In the genomic region with DNA sequence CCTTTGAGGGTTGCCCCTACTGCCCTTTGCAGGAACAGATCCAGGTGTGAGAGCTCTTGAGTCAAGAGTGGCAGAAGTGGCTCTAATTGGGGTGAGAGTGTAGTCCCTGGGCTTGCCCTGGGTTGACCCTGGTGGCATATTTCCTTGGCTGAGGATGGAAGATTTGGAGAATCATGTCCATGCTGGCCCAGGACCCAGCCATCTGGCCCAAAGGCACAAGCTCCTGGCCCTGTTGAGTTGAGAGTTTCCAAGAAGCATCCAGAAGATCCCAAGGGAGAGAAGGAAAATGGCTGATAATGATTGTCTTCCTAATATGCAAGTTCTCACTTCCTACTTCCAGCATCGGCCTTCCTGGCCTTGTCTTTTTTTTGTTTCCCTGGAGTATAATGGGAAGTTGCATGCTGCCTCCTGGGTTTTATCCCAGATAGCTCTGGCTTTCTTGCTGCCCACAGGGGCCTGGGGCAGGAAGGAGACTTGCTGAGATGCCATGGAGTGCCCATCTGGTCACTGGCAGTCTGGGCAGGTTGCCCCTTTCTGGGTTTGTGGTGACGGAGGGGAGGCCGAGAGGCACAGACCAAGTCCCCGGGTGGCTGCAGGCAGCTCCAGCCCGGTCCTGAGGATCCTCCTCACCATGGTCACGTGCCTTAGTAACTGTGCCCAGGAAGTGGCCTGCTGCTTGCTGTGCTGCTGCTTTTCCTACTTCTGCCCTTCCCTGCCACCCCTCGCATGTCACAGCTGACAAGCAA, we compare ENCODE assay signal across 10 cellular contexts. TPM values are rescaled to one million over a fixed set of nuclear protein-coding genes. Genes with fewer than 3 reads are reported as not detected.
DNase-seq lines count a peak whose midpoint lies in the region; ATAC-seq, FAIRE-seq and TF ChIP-seq lines count a peak whose summit lies in the region.
"Had no signal": no experiment of that assay in that cellular context is flagged by ENCODE, and none has a peak within 500 bp of the region (broad histone marks: within the 10 kb centered on the region; RNA-seq: fewer than 3 reads in every experiment).

No MANE protein-coding gene starts in this region.

- no peak for TF ChIP-seq POLR2A in K562 (conservative IDR thresholded peaks at IDR 0.05)

- intact Hi-C loops in K562 (cut with micrococcal nuclease), result no loop called here
- intact Hi-C loops in lower lobe of right lung (cut with DNase I), result no loop called here
- intact Hi-C loops in tibial artery (cut with DNase I; ENCODE audit: low total_unique reads), result no loop called here

- no peak overlapping the region for H3K4me2 ChIP-seq in K562 (ENCODE audit: insufficient read depth, low read length)

- no peaks in the 10 kb centered on the region for H3K79me2 ChIP-seq in K562 (ENCODE audit: control insufficient read depth, insufficient read depth, low read length)

- H3K27ac Mint-ChIP-seq in activated CD4-positive, alpha-beta T cell treated with anti-CD3 and anti-CD28 coated beads, Interleukin-2, amount 10 ng/mL, durations not matched to agents 7 days and 5 days, result peak overlapping the region; percentile 87

- H3K4me3 Mint-ChIP-seq in activated CD4-positive, alpha-beta T cell treated with anti-CD3 and anti-CD28 coated beads, Interleukin-2, amount 10 ng/mL, durations not matched to agents 7 days and 5 days, result no peak overlapping the region
- H3K4me3 Mint-ChIP-seq: B cell had no signal

- H3K27me3 Mint-ChIP-seq in activated CD4-positive, alpha-beta T cell treated with anti-CD3 and anti-CD28 coated beads, Interleukin-2, amount 10 ng/mL, durations not matched to agents 7 days and 5 days, result no peaks in the 10 kb centered on the region
- H3K27me3 Mint-ChIP-seq: B cell had no signal

- no peaks in the 10 kb centered on the region for H4K20me1 ChIP-seq in K562 (replicated peaks; ENCODE audit: control insufficient read depth, insufficient read depth, low read length)

- H3K27ac ChIP-seq in K562 (ENCODE audit: extremely low read depth, low read depth, low read length) (no peak overlapping the region), lower lobe of right lung (peak overlapping the region; percentile 84), tibial artery (peak overlapping the region; percentile 52 to 68)

- no peak for TF ChIP-seq RAD21 in K562 (CRISPR knock-in tag; conservative IDR thresholded peaks at IDR 0.05 in 1 of 2, IDR thresholded peaks at IDR 0.05 in 1 of 2)

- POLR2A ChIA-PET in activated CD4-positive, alpha-beta T cell treated with anti-CD3 and anti-CD28 coated beads, Interleukin-2, amount 10 ng/mL, durations not matched to agents 7 days and 5 days (lab: Charles Lee), result no interaction called here
- POLR2A ChIA-PET in K562 (lab: Yijun Ruan, JAX), result interaction anchor here (0.6 to 0.7 kb wide), 2 partner anchors 160 to 171 kb away, joined by 3 read pairs; no protein-coding TSS in a partner anchor

- H3K4me1 ChIP-seq in K562 (replicated peaks in 1 of 2; ENCODE audit: control insufficient read depth in 2 of 2, insufficient read depth in 2 of 2, low read length in 2 of 2), result peaks cover 0 to 3% of the 10 kb centered on the region in 2 experiments; a peak in 3 of 5 replicates
- peaks cover 71% of the 10 kb centered on the region for H3K4me1 ChIP-seq in lower lobe of right lung
- peaks cover 0 to 52% (median 43%) of the 10 kb centered on the region in 4 donors for H3K4me1 ChIP-seq in tibial artery

- TF ChIP-seq CTCF in K562 (IDR thresholded peaks at IDR 0.05 in 2 of 3, conservative IDR thresholded peaks at IDR 0.05 in 1 of 3; ENCODE audit: insufficient read depth in 2 of 3, low read depth in 1 of 3, low read length in 3 of 3) (no peak), lower lobe of right lung (IDR thresholded peaks at IDR 0.05) (no peak), tibial artery (IDR thresholded peaks at IDR 0.05) (no peak), omental fat pad (IDR thresholded peaks at IDR 0.05) (no peak)

- in situ Hi-C loops in K562 (cut with MboI), result no loop called here

- H3K4me1 Mint-ChIP-seq in activated CD4-positive, alpha-beta T cell treated with anti-CD3 and anti-CD28 coated beads, Interleukin-2, amount 10 ng/mL, durations not matched to agents 7 days and 5 days, result peaks cover 76% of the 10 kb centered on the region

- WGBS in K562 (ENCODE audit: insufficient coverage, low coverage, missing lambda C conversion rate), result 72% methylated on average over 3 of the region's 7 CpGs

- H3K27me3 ChIP-seq in K562 (ENCODE audit: control insufficient read depth in 2 of 2, insufficient read depth in 2 of 2, low read length in 2 of 2) (no peaks in the 10 kb centered on the region), lower lobe of right lung (ENCODE audit: low read depth) (no peaks in the 10 kb centered on the region), tibial artery (no peaks in the 10 kb centered on the region)

- no peaks in the 10 kb centered on the region for H3K9me1 ChIP-seq in K562 (ENCODE audit: control insufficient read depth, insufficient read depth, low read length)

- H3K9ac ChIP-seq in K562 (ENCODE audit: insufficient read depth in 1 of 2, low read depth in 2 of 2, low read length in 2 of 2), result peak overlapping the region in 1 of 2 experiments; percentile 68; a peak in 2 of 4 replicates

- CTCF ChIA-PET in activated CD4-positive, alpha-beta T cell treated with anti-CD3 and anti-CD28 coated beads, Interleukin-2, amount 10 ng/mL, durations not matched to agents 7 days and 5 days (lab: Charles Lee), result interaction anchor here (0.9 to 1.9 kb wide), 4 partner anchors 10 to 82 kb away, joined by 3 to 6 read pairs (median 4); no protein-coding TSS in a partner anchor
- CTCF ChIA-PET in K562 (lab: Yijun Ruan, JAX; ENCODE audit: low intra/inter-chr PET ratio), result no interaction called here

- no peak overlapping the region for H2AFZ ChIP-seq in K562 (ENCODE audit: low read depth, low read length)

- no peaks in the 10 kb centered on the region for H3K9me3 Mint-ChIP-seq in activated CD4-positive, alpha-beta T cell treated with anti-CD3 and anti-CD28 coated beads, Interleukin-2, amount 10 ng/mL, durations not matched to agents 7 days and 5 days

- ATAC-seq in K562, result no peak
- ATAC-seq in lower lobe of right lung, result peak; percentile 40 to 43
- ATAC-seq in GM18873 (IDR thresholded peaks at IDR 0.05; ENCODE audit: low FRiP score, unreplicated experiment), result no peak
- no peak for ATAC-seq in omental fat pad (ENCODE audit: low FRiP score)

- H3K36me3 ChIP-seq in K562 (ENCODE audit: control insufficient read depth, insufficient read depth, low read length), result peaks cover 67% of the 10 kb centered on the region
- H3K36me3 ChIP-seq in lower lobe of right lung, result peaks cover 58% of the 10 kb centered on the region
- H3K36me3 ChIP-seq in tibial artery, result peaks cover 25 to 44% (median 29%) of the 10 kb centered on the region in 3 donors

- BruUV-seq in K562 (replicated peaks; lab: Mats Ljungman, UMichigan), result no TSS peak

- H3K36me3 Mint-ChIP-seq in activated CD4-positive, alpha-beta T cell treated with anti-CD3 and anti-CD28 coated beads, Interleukin-2, amount 10 ng/mL, durations not matched to agents 7 days and 5 days (ENCODE audit: low read depth), result peaks cover 79% of the 10 kb centered on the region

- H3K4me3 ChIP-seq in K562 (no peak overlapping the region), lower lobe of right lung (peak overlapping the region; percentile 18), tibial artery (no peak overlapping the region)

- no peaks in the 10 kb centered on the region for H3K9me3 ChIP-seq in K562 (replicated peaks; ENCODE audit: control insufficient read depth, insufficient read depth, low read depth, low read length)
- H3K9me3 ChIP-seq in lower lobe of right lung, result no peaks in the 10 kb centered on the region
- H3K9me3 ChIP-seq in tibial artery, result no peaks in the 10 kb centered on the region

- DNase-seq in activated CD4-positive, alpha-beta T cell treated with anti-CD3 and anti-CD28 coated beads, Interleukin-2, amount 10 ng/mL, durations not matched to agents 7 days and 5 days, result no peak
- DNase-seq in activated CD4-positive, alpha-beta T cell treated with anti-CD3 and anti-CD28 coated beads for 4 hours, result no peak
- no peak for DNase-seq in K562 (ENCODE audit: extremely low read depth in 1 of 4, low spot score in 3 of 4)
- no peak for DNase-seq in lower lobe of right lung
- peak; percentile 41 to 78 for DNase-seq in tibial artery
- DNase-seq in stimulated activated naive CD4-positive, alpha-beta T cell (lab: John Stamatoyannopoulos, UW), result no peak
- DNase-seq in omental fat pad (ENCODE audit: low spot score), result no peak
- DNase-seq: activated effector memory CD4-positive, alpha-beta T cell treated with Interleukin-2 at 50 U/mL for 16 hours had no signal

- FAIRE-seq in K562 (lab: Jason Lieb, UNC), result no peak

- no peak for TF ChIP-seq EP300 in K562 (IDR thresholded peaks at IDR 0.05; ENCODE audit: low read length)

TF ChIP-seq in K562, 482 proteins besides CTCF, POLR2A, EP300 and RAD21:
- peak; percentile 85 for TF ChIP-seq RBM22 (IDR thresholded peaks at IDR 0.05; ENCODE audit: low read depth, low read length, poor library complexity, severe bottlenecking)
- TF ChIP-seq SREBF2 (CRISPR knock-in tag; IDR thresholded peaks at IDR 0.05), result no peak

RNA-seq across cellular contexts. Expression of a gene that starts 55.3 kb away (rescaled TPM):
- 100 to 1,000 TPM; 390 to 392 TPM for total RNA-seq in activated CD4-positive, alpha-beta T cell treated with anti-CD3 and anti-CD28 coated beads, Interleukin-2, amount 10 ng/mL, durations not matched to agents 7 days and 5 days
- 534 and 1,085 TPM in 2 replicates for total RNA-seq in K562 (2011; cell fraction: chromatin; rRNA removed; ENCODE audit: low replicate concordance)
- 300 and 319 TPM in 2 replicates for total RNA-seq in K562 (2011; cell fraction: nucleolus; rRNA removed)
- total RNA-seq in K562 (2011; cell fraction: nucleoplasm; rRNA removed), result 439 and 450 TPM in 2 replicates
- total RNA-seq in K562 (2014; rRNA removed), result 163 and 213 TPM in 2 replicates
- 167 and 172 TPM in 2 replicates for total RNA-seq in K562 (2014; rRNA removed; fragmentation: Illumina TruSeq; extraction: Trizol)
- 185 and 196 TPM in 2 replicates for total RNA-seq in K562 (2015; rRNA removed; fragmentation: Illumina TruSeq; extraction: Trizol)
- 174 and 212 TPM in 2 replicates for total RNA-seq in K562 (2021)
- polyA plus RNA-seq in K562 (2011; rRNA removed), result 203 and 226 TPM in 2 replicates
- polyA plus RNA-seq in K562 (2011; cell fraction: cytosol; rRNA removed), result 64.7 and 120 TPM in 2 replicates
- 1,168 and 1,542 TPM in 2 replicates for polyA plus RNA-seq in K562 (2011; cell fraction: nucleus; rRNA removed)
- 165 and 333 TPM in 2 replicates for polyA plus RNA-seq in K562 (2012)
- 249 and 254 TPM in 2 replicates for polyA plus RNA-seq in K562 (2014; fragmentation: Illumina TruSeq; extraction: Trizol)
- polyA plus RNA-seq in K562 (2014; fragmentation: Nextera tagmentation; extraction: Ambion mirVana), result 100 to 1,000 TPM; 108 to 206 TPM
- 422 and 460 TPM in 2 replicates for polyA plus RNA-seq in K562 (2014; rRNA removed)
- polyA minus RNA-seq in K562 (2011; rRNA and poly(A)+ RNA removed), result 250 and 276 TPM in 2 replicates
- 85.8 and 96.5 TPM in 2 replicates for polyA minus RNA-seq in K562 (2011; cell fraction: cytosol; rRNA and poly(A)+ RNA removed)
- polyA minus RNA-seq in K562 (2011; cell fraction: nucleus; rRNA and poly(A)+ RNA removed), result 287 and 539 TPM in 2 replicates
- 298 TPM for total RNA-seq in lower lobe of right lung
- 100 to 1,000 TPM; 198 to 421 (median 367) TPM for total RNA-seq in omental fat pad

Comparison
In these comparisons a context has a peak if more than half of its experiments do, and no peak if none do; other contexts are left out.
1. DNase-seq: peak in tibial artery (2 of 2); none in activated CD4-positive, alpha-beta T cell treated with anti-CD3 and anti-CD28 coated beads, Interleukin-2, amount 10 ng/mL, durations not matched to agents 7 days and 5 days (single experiment), activated CD4-positive, alpha-beta T cell treated with anti-CD3 and anti-CD28 coated beads for 4 hours (0 of 2), K562 (0 of 4), lower lobe of right lung (single experiment), stimulated activated naive CD4-positive, alpha-beta T cell (0 of 6) and omental fat pad (single experiment).
2. ATAC-seq: peak in lower lobe of right lung (2 of 2); none in K562 (single experiment), GM18873 (single experiment) and omental fat pad (single experiment).